In the genomic region with DNA sequence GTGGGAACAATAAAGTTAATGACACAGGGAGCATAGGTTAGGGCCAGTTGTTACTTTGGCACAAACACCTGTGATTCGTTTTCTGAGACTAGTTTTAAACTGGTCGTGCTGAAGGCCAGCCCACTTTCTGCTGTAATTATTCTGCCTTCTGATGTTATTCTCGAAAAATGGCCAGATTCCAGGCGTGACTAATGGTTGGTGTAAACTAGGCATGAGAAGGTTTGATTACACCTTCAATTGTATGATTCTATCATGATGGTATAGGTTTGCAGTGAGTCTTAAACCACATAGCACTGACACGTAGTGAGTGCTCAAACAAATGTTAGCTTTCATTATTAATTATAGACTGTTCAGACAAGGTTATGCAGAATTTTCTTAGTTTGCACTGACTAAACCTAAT, we compare ENCODE assay signal across 12 cellular contexts. TPM values are rescaled to one million over a fixed set of nuclear protein-coding genes. Genes with fewer than 3 reads are reported as not detected.
DNase-seq lines count a peak whose midpoint lies in the region; ATAC-seq, FAIRE-seq and TF ChIP-seq lines count a peak whose summit lies in the region.
"Had no signal": no experiment of that assay in that cellular context is flagged by ENCODE, and none has a peak within 500 bp of the region (broad histone marks: within the 10 kb centered on the region; RNA-seq: fewer than 3 reads in every experiment).

No MANE protein-coding gene starts in this region.

- no peak for FAIRE-seq in HepG2 (lab: Jason Lieb, UNC)

- H3K4me2 ChIP-seq in HepG2 (ENCODE audit: low read depth, low read length): no peak overlapping the region
- H3K4me2 ChIP-seq in fibroblast of lung (ENCODE audit: extremely low read depth, insufficient read depth, low read length): peak overlapping the region; percentile 56

- no peak overlapping the region for H3K9ac ChIP-seq in HepG2 (ENCODE audit: insufficient read depth, low read depth, low read length)
- H3K9ac ChIP-seq in fibroblast of lung (ENCODE audit: insufficient read depth, low read length): no peak overlapping the region

- H2AFZ ChIP-seq in HepG2 (ENCODE audit: low read length): no peak overlapping the region
- no peak overlapping the region for H2AFZ ChIP-seq in fibroblast of lung (ENCODE audit: low read length)

- DNase-seq in HepG2 (ENCODE audit: low spot score) (no peak), right lobe of liver (no peak), SJSA1 (ENCODE audit: low read depth in 1 of 2, low spot score in 2 of 2) (peak; percentile 38 to 58), fibroblast of lung (ENCODE audit: low read depth in 2 of 2) (peak; percentile 87 to 93), H7 (no peak), DMS153 (lab: John Stamatoyannopoulos, UW) (no peak)
- DNase-seq: BE2C, occipital lobe, upper lobe of right lung had no signal

- H4K20me1 ChIP-seq in HepG2 (ENCODE audit: insufficient read depth, low read length) (no peaks in the 10 kb centered on the region), fibroblast of lung (ENCODE audit: control insufficient read depth, extremely low read depth, insufficient read depth, low read length) (no peaks in the 10 kb centered on the region)

- no peak overlapping the region for H3K4me3 ChIP-seq in HepG2 (replicated peaks in 1 of 3; ENCODE audit: insufficient read depth in 1 of 3, low read depth in 2 of 3, low read length in 3 of 3)
- H3K4me3 ChIP-seq in right lobe of liver: no peak overlapping the region
- no peak overlapping the region for H3K4me3 ChIP-seq in SJSA1
- H3K4me3 ChIP-seq in fibroblast of lung (replicated peaks in 1 of 4; ENCODE audit: control extremely low read depth in 1 of 4, insufficient read depth in 1 of 4, low read depth in 3 of 4, low read length in 4 of 4): no peak overlapping the region
- no peak overlapping the region for H3K4me3 ChIP-seq in H7 (ENCODE audit: insufficient read depth, low read depth, low read length)
- H3K4me3 ChIP-seq: upper lobe of right lung had no signal

- H3K4me1 ChIP-seq in HepG2 (ENCODE audit: insufficient read depth, low read length): no peaks in the 10 kb centered on the region
- H3K4me1 ChIP-seq in right lobe of liver: peaks cover 0 to 7% (median 0%) of the 10 kb centered on the region in 4 donors
- H3K4me1 ChIP-seq in SJSA1 (replicated peaks): no peaks in the 10 kb centered on the region; the same call in 1 of the 2 replicates
- H3K4me1 ChIP-seq in fibroblast of lung (ENCODE audit: control insufficient read depth, extremely low read depth, insufficient read depth, low read length): peaks cover 5% of the 10 kb centered on the region
- H3K4me1 ChIP-seq: BE2C, upper lobe of right lung had no signal

- no peak for TF ChIP-seq RAD21 in HepG2 (CRISPR knock-in tag; IDR thresholded peaks at IDR 0.05)

- in situ Hi-C loops in HepG2 (cut with HindIII; ENCODE audit: extremely low pct_ligation_motif_present, low pct_unique_long_range_greater_than_20kb): no loop called here

- no peak for ATAC-seq in HepG2
- ATAC-seq in right lobe of liver: no peak
- ATAC-seq in HG03565 (IDR thresholded peaks at IDR 0.05; ENCODE audit: unreplicated experiment): no peak
- ATAC-seq in GM19452 (IDR thresholded peaks at IDR 0.05; ENCODE audit: unreplicated experiment): no peak
- ATAC-seq: upper lobe of right lung had no signal

- WGBS in HepG2 (ENCODE audit: low lambda C conversion rate): 91% methylated on average over 5 of the region's 5 CpGs
- 66% methylated on average over 4 of the region's 5 CpGs for WGBS in right lobe of liver (ENCODE audit: insufficient coverage, low coverage, low lambda C conversion rate, missing lambda C conversion rate)

- intact Hi-C loops in HepG2 (cut with micrococcal nuclease; ENCODE audit: unreplicated experiment): no loop called here
- intact Hi-C loops in right lobe of liver (cut with DNase I): no loop called here

- no peaks in the 10 kb centered on the region for H3K79me2 ChIP-seq in HepG2 (ENCODE audit: insufficient read depth, low read length)
- no peaks in the 10 kb centered on the region for H3K79me2 ChIP-seq in fibroblast of lung (ENCODE audit: control insufficient read depth, insufficient read depth, low read length)

- BruUV-seq in HepG2 (replicated peaks; lab: Mats Ljungman, UMichigan): TSS peak; percentile 30

- H3K27me3 ChIP-seq in HepG2 (ENCODE audit: control insufficient read depth in 1 of 2, insufficient read depth in 2 of 2, low read length in 2 of 2) (no peaks in the 10 kb centered on the region), right lobe of liver (no peaks in the 10 kb centered on the region), SJSA1 (replicated peaks) (no peaks in the 10 kb centered on the region), fibroblast of lung (ENCODE audit: control insufficient read depth, insufficient read depth, low read length) (no peaks in the 10 kb centered on the region), H7 (ENCODE audit: control insufficient read depth, insufficient read depth, low read length) (no peaks in the 10 kb centered on the region)
- H3K27me3 ChIP-seq: BE2C, upper lobe of right lung had no signal

- H3K9me3 ChIP-seq in HepG2 (ENCODE audit: low read length) (no peaks in the 10 kb centered on the region), right lobe of liver (no peaks in the 10 kb centered on the region), SJSA1 (replicated peaks) (no peaks in the 10 kb centered on the region), fibroblast of lung (ENCODE audit: control insufficient read depth, insufficient read depth, low read depth, low read length) (no peaks in the 10 kb centered on the region)
- H3K9me3 ChIP-seq: BE2C, upper lobe of right lung had no signal

- TF ChIP-seq POLR2A in HepG2 (IDR thresholded peaks at IDR 0.05; ENCODE audit: insufficient read depth in 1 of 2, low read depth in 2 of 2, low read length in 2 of 2) (no peak), right lobe of liver (IDR thresholded peaks at IDR 0.05) (no peak)

- POLR2A ChIA-PET in HepG2 (lab: Yijun Ruan, JAX): no interaction called here

- H3K27ac ChIP-seq in HepG2 (ENCODE audit: extremely low read length, insufficient read depth, low read length) (no peak overlapping the region), right lobe of liver (no peak overlapping the region), SJSA1 (no peak overlapping the region), fibroblast of lung (ENCODE audit: insufficient read depth, low read length) (peak overlapping the region; percentile 31)
- H3K27ac ChIP-seq: upper lobe of right lung, VCaP had no signal

- CTCF ChIA-PET in HepG2 (lab: Yijun Ruan, JAX; ENCODE audit: low intra/inter-chr PET ratio, low total read pairs): no interaction called here

- peaks cover 3 to 26% of the 10 kb centered on the region in 2 experiments for H3K36me3 ChIP-seq in HepG2 (replicated peaks in 1 of 2; ENCODE audit: control insufficient read depth in 1 of 2, insufficient read depth in 2 of 2, low read length in 2 of 2)
- peaks cover 0 to 19% (median 9%) of the 10 kb centered on the region in 4 donors for H3K36me3 ChIP-seq in right lobe of liver
- peaks cover 58% of the 10 kb centered on the region for H3K36me3 ChIP-seq in SJSA1
- peaks cover 7% of the 10 kb centered on the region for H3K36me3 ChIP-seq in fibroblast of lung (ENCODE audit: control insufficient read depth, insufficient read depth, low read length)
- peaks cover 8% of the 10 kb centered on the region for H3K36me3 ChIP-seq in H7 (replicated peaks; ENCODE audit: control insufficient read depth, insufficient read depth, low read length)

- TF ChIP-seq EP300 in HepG2 (IDR thresholded peaks at IDR 0.05; ENCODE audit: low read depth in 2 of 2, low read length in 2 of 2): no peak
- TF ChIP-seq EP300 in HepG2 (CRISPR knock-in tag; IDR thresholded peaks at IDR 0.05; ENCODE audit: borderline replicate concordance): no peak

- TF ChIP-seq CTCF in HepG2 (CRISPR knock-in tag; IDR thresholded peaks at IDR 0.05) (no peak), right lobe of liver (IDR thresholded peaks at IDR 0.05) (no peak), fibroblast of lung (conservative IDR thresholded peaks at IDR 0.05 in 1 of 2, IDR thresholded peaks at IDR 0.05 in 1 of 2; ENCODE audit: low read depth in 1 of 2, low read length in 2 of 2) (no peak)

RNA-seq across cellular contexts. Expression of gene CKB, which starts 39.0 kb away (rescaled TPM):
- total RNA-seq in HepG2 (2016; rRNA removed; fragmentation: Illumina TruSeq; extraction: Trizol) (82.3 and 92.4 TPM in 2 replicates), right lobe of liver (10 to 100 TPM in 2 of 6 experiments, 1 to 10 TPM in 4; 3.6 to 57.1 (median 6.7) TPM), fibroblast of lung (69.9 and 136 TPM in 2 replicates)
- 35.0 and 38.6 TPM in 2 replicates for total RNA-seq in HepG2 (2016; cell fraction: cytosol; rRNA removed; fragmentation: Illumina TruSeq; extraction: Trizol; ENCODE audit: low read depth)
- total RNA-seq in HepG2 (2016; cell fraction: insoluble cytoplasmic fraction; rRNA removed; fragmentation: Illumina TruSeq; extraction: Trizol): 77.0 and 90.7 TPM in 2 replicates
- 39.1 and 44.5 TPM in 2 replicates for total RNA-seq in HepG2 (2016; cell fraction: membrane; rRNA removed; fragmentation: Illumina TruSeq; extraction: Trizol)
- 55.0 and 62.1 TPM in 2 replicates for total RNA-seq in HepG2 (2016; cell fraction: nucleus; rRNA removed; fragmentation: Illumina TruSeq; extraction: Trizol)
- polyA plus RNA-seq in HepG2 (2011; rRNA removed) (179 and 217 TPM in 2 replicates), fibroblast of lung (57.2 and 65.2 TPM in 2 replicates)
- 94.2 and 257 TPM in 2 replicates for polyA plus RNA-seq in HepG2 (2011; cell fraction: cytosol; rRNA removed)
- 634 and 1,191 TPM in 2 replicates for polyA plus RNA-seq in HepG2 (2011; cell fraction: nucleus; rRNA removed)
- polyA plus RNA-seq in HepG2 (2012): 136 and 210 TPM in 2 replicates
- 60.2 and 68.2 TPM in 2 replicates for polyA plus RNA-seq in HepG2 (2016; cell fraction: cytosol; fragmentation: Illumina TruSeq; extraction: Trizol; ENCODE audit: low read depth)
- polyA plus RNA-seq in HepG2 (2016; cell fraction: insoluble cytoplasmic fraction; fragmentation: Illumina TruSeq; extraction: Trizol; ENCODE audit: low read depth): 156 and 198 TPM in 2 replicates
- polyA plus RNA-seq in HepG2 (2016; cell fraction: membrane; fragmentation: Illumina TruSeq; extraction: Trizol; ENCODE audit: low read depth): 60.4 and 60.5 TPM in 2 replicates
- 164 and 170 TPM in 2 replicates for polyA plus RNA-seq in HepG2 (2016; cell fraction: nucleus; fragmentation: Illumina TruSeq; extraction: Trizol; ENCODE audit: insufficient read depth, low read depth)
- 111 and 125 TPM in 2 replicates for polyA minus RNA-seq in HepG2 (2011; rRNA and poly(A)+ RNA removed; ENCODE audit: low replicate concordance)
- polyA minus RNA-seq in HepG2 (2011; cell fraction: cytosol; rRNA and poly(A)+ RNA removed): 96.8 and 156 TPM in 2 replicates
- polyA minus RNA-seq in HepG2 (2011; cell fraction: nucleus; rRNA and poly(A)+ RNA removed): 34.2 and 39.0 TPM in 2 replicates
- total RNA-seq in SJSA1 (2014; rRNA removed; shearing (Covaris generic)): 26.4 and 39.4 TPM in 2 replicates
- polyA plus RNA-seq in fibroblast of lung (2012): 191 and 207 TPM in 2 replicates
- 46.1 and 82.3 TPM in 2 replicates for polyA minus RNA-seq in fibroblast of lung (ENCODE audit: low replicate concordance)
- total RNA-seq in H7 (2014; rRNA removed; shearing (Covaris generic)): 282 and 412 TPM in 2 replicates

RNA-seq across cellular contexts. Expression of gene TRMT61A, which starts 45.4 kb away (rescaled TPM):
- total RNA-seq in HepG2 (2016; rRNA removed; fragmentation: Illumina TruSeq; extraction: Trizol) (12.2 and 13.6 TPM in 2 replicates), right lobe of liver (10 to 100 TPM in 2 of 6 experiments, 1 to 10 TPM in 4; 3.8 to 12.1 (median 4.8) TPM), fibroblast of lung (10.6 and 11.0 TPM in 2 replicates)
- 4.0 and 5.2 TPM in 2 replicates for total RNA-seq in HepG2 (2016; cell fraction: cytosol; rRNA removed; fragmentation: Illumina TruSeq; extraction: Trizol; ENCODE audit: low read depth)
- 12.4 and 14.5 TPM in 2 replicates for total RNA-seq in HepG2 (2016; cell fraction: insoluble cytoplasmic fraction; rRNA removed; fragmentation: Illumina TruSeq; extraction: Trizol)
- total RNA-seq in HepG2 (2016; cell fraction: membrane; rRNA removed; fragmentation: Illumina TruSeq; extraction: Trizol): 8.3 and 9.6 TPM in 2 replicates
- total RNA-seq in HepG2 (2016; cell fraction: nucleus; rRNA removed; fragmentation: Illumina TruSeq; extraction: Trizol): 10.4 and 11.7 TPM in 2 replicates
- polyA plus RNA-seq in HepG2 (2011; rRNA removed) (6.5 and 9.8 TPM in 2 replicates), fibroblast of lung (4.2 and 5.0 TPM in 2 replicates)
- 6.4 and 11.5 TPM in 2 replicates for polyA plus RNA-seq in HepG2 (2011; cell fraction: cytosol; rRNA removed)
- polyA plus RNA-seq in HepG2 (2011; cell fraction: nucleus; rRNA removed): 26.1 and 31.2 TPM in 2 replicates
- 4.0 and 8.4 TPM in 2 replicates for polyA plus RNA-seq in HepG2 (2012)
- 3.9 and 4.4 TPM in 2 replicates for polyA plus RNA-seq in HepG2 (2016; cell fraction: cytosol; fragmentation: Illumina TruSeq; extraction: Trizol; ENCODE audit: low read depth)
- polyA plus RNA-seq in HepG2 (2016; cell fraction: insoluble cytoplasmic fraction; fragmentation: Illumina TruSeq; extraction: Trizol; ENCODE audit: low read depth): 12.0 and 13.1 TPM in 2 replicates
- polyA plus RNA-seq in HepG2 (2016; cell fraction: membrane; fragmentation: Illumina TruSeq; extraction: Trizol; ENCODE audit: low read depth): 6.7 and 7.2 TPM in 2 replicates
- 13.5 and 14.3 TPM in 2 replicates for polyA plus RNA-seq in HepG2 (2016; cell fraction: nucleus; fragmentation: Illumina TruSeq; extraction: Trizol; ENCODE audit: insufficient read depth, low read depth)
- 14.6 and 19.9 TPM in 2 replicates for polyA minus RNA-seq in HepG2 (2011; rRNA and poly(A)+ RNA removed; ENCODE audit: low replicate concordance)
- polyA minus RNA-seq in HepG2 (2011; cell fraction: cytosol; rRNA and poly(A)+ RNA removed): 4.6 and 4.7 TPM in 2 replicates
- polyA minus RNA-seq in HepG2 (2011; cell fraction: nucleus; rRNA and poly(A)+ RNA removed): 15.8 and 16.6 TPM in 2 replicates
- 14.3 and 18.8 TPM in 2 replicates for total RNA-seq in SJSA1 (2014; rRNA removed; shearing (Covaris generic))
- 8.9 and 11.7 TPM in 2 replicates for polyA plus RNA-seq in fibroblast of lung (2012)
- polyA minus RNA-seq in fibroblast of lung (ENCODE audit: low replicate concordance): 3.9 and 5.7 TPM in 2 replicates
- 13.4 and 14.1 TPM in 2 replicates for total RNA-seq in H7 (2014; rRNA removed; shearing (Covaris generic))

Comparison
In these comparisons a context has a peak if more than half of its experiments do, and no peak if none do; other contexts are left out.
1. DNase-seq: peak in SJSA1 (2 of 2) and fibroblast of lung (2 of 2); none in HepG2 (single experiment), right lobe of liver (0 of 3), H7 (single experiment) and DMS153 (single experiment).